In genomic region chr19:54233941-54234340, GRCh38 we compare ENCODE assay signal across 32 cellular contexts. TPM values are rescaled to one million over a fixed set of nuclear protein-coding genes. Genes with fewer than 3 reads are reported as not detected.
"Had no signal": no experiment of that assay in that cellular context is flagged by ENCODE, and none has a peak within 500 bp of the region (broad histone marks: within the 10 kb centered on the region; RNA-seq: fewer than 3 reads in every experiment).

No MANE protein-coding gene starts in this region.

- H3K9me3 Mint-ChIP-seq: activated CD4-positive, alpha-beta memory T cell treated with anti-CD3 and anti-CD28 coated beads for 36 hours; activated CD4-positive, alpha-beta T cell treated with anti-CD3 and anti-CD28 coated beads, Interleukin-2, amount 10 ng/mL, durations not matched to agents 24 days and 14 days; activated naive CD8-positive, alpha-beta T cell treated with anti-CD3 and anti-CD28 coated beads for 36 hours; activated naive CD8-positive, alpha-beta T cell treated with anti-CD3 and anti-CD28 coated beads, Interleukin-2, amount 50 U/mL, for 24 hours; activated T-cell treated with anti-CD3 and anti-CD28 coated beads, Interleukin-2, amount 50 U/mL, for 24 hours; activated T-cell treated with anti-CD3 and anti-CD28 coated beads, Interleukin-2, amount 50 U/mL, for 72 hours; effector memory CD8-positive, alpha-beta T cell had no signal

- H3K27ac Mint-ChIP-seq: activated CD4-positive, alpha-beta memory T cell treated with anti-CD3 and anti-CD28 coated beads for 36 hours; activated CD4-positive, alpha-beta T cell treated with anti-CD3 and anti-CD28 coated beads for 36 hours; activated CD4-positive, alpha-beta T cell treated with anti-CD3 and anti-CD28 coated beads, Interleukin-2, amount 10 ng/mL, durations not matched to agents 24 days and 14 days; activated CD8-positive, alpha-beta T cell treated with anti-CD3 and anti-CD28 coated beads, Interleukin-2, amount 10 ng/mL, durations not matched to agents 7 days and 5 days; activated naive CD8-positive, alpha-beta T cell treated with anti-CD3 and anti-CD28 coated beads for 36 hours; activated naive CD8-positive, alpha-beta T cell treated with anti-CD3 and anti-CD28 coated beads, Interleukin-2, amount 50 U/mL, for 24 hours; activated T-cell treated with anti-CD3 and anti-CD28 coated beads, Interleukin-2, amount 50 U/mL, for 24 hours; activated T-cell treated with anti-CD3 and anti-CD28 coated beads, Interleukin-2, amount 50 U/mL, for 72 hours; effector memory CD8-positive, alpha-beta T cell had no signal

- H3K36me3 Mint-ChIP-seq: activated CD4-positive, alpha-beta memory T cell treated with anti-CD3 and anti-CD28 coated beads for 36 hours; activated naive CD8-positive, alpha-beta T cell treated with anti-CD3 and anti-CD28 coated beads for 36 hours had no signal

- H3K27me3 ChIP-seq: adrenal gland, body of pancreas, colonic mucosa, foreskin keratinocyte had no signal

- H3K36me3 ChIP-seq: adrenal gland, colonic mucosa, esophagus muscularis mucosa, gastrocnemius medialis had no signal

- H3K4me1 ChIP-seq: body of pancreas, colonic mucosa, foreskin keratinocyte, gastrocnemius medialis had no signal

- H3K4me3 Mint-ChIP-seq: activated CD4-positive, alpha-beta memory T cell treated with anti-CD3 and anti-CD28 coated beads for 36 hours; activated CD4-positive, alpha-beta T cell treated with anti-CD3 and anti-CD28 coated beads for 36 hours; activated CD4-positive, alpha-beta T cell treated with anti-CD3 and anti-CD28 coated beads, Interleukin-2, amount 10 ng/mL, durations not matched to agents 24 days and 14 days; activated CD8-positive, alpha-beta T cell treated with anti-CD3 and anti-CD28 coated beads, Interleukin-2, amount 10 ng/mL, durations not matched to agents 7 days and 5 days; activated naive CD8-positive, alpha-beta T cell treated with anti-CD3 and anti-CD28 coated beads for 36 hours; activated naive CD8-positive, alpha-beta T cell treated with anti-CD3 and anti-CD28 coated beads, Interleukin-2, amount 50 U/mL, for 24 hours; activated T-cell treated with anti-CD3 and anti-CD28 coated beads, Interleukin-2, amount 50 U/mL, for 24 hours; activated T-cell treated with anti-CD3 and anti-CD28 coated beads, Interleukin-2, amount 50 U/mL, for 72 hours; effector memory CD8-positive, alpha-beta T cell had no signal

- ATAC-seq: activated CD4-positive, alpha-beta T cell treated with anti-CD3 and anti-CD28 coated beads for 36 hours; activated CD8-positive, alpha-beta T cell treated with anti-CD3 and anti-CD28 coated beads, Interleukin-2, amount 10 ng/mL, durations not matched to agents 7 days and 5 days; activated naive CD8-positive, alpha-beta T cell treated with anti-CD3 and anti-CD28 coated beads, Interleukin-2, amount 50 U/mL, for 24 hours; activated T-cell treated with anti-CD3 and anti-CD28 coated beads, Interleukin-2, amount 50 U/mL, for 72 hours; body of pancreas; effector memory CD8-positive, alpha-beta T cell; foreskin keratinocyte; gastrocnemius medialis had no signal

- DNase-seq: activated CD4-positive, alpha-beta memory T cell treated with anti-CD3 and anti-CD28 coated beads for 36 hours; activated CD4-positive, alpha-beta T cell treated with anti-CD3 and anti-CD28 coated beads for 36 hours; activated CD4-positive, alpha-beta T cell treated with anti-CD3 and anti-CD28 coated beads, Interleukin-2, amount 10 ng/mL, durations not matched to agents 24 days and 14 days; activated CD4-positive, CD25-positive, alpha-beta regulatory T cell; activated CD4-positive, CD25-positive, alpha-beta regulatory T cell treated with anti-CD3 and anti-CD28 coated beads, Interleukin-2, amount 50 U/mL, for 72 hours; activated CD8-positive, alpha-beta memory T cell treated with anti-CD3 and anti-CD28 coated beads, Interleukin-2, amount 50 U/mL, for 48 hours; activated CD8-positive, alpha-beta T cell treated with anti-CD3 and anti-CD28 coated beads, Interleukin-2, amount 10 ng/mL, durations not matched to agents 7 days and 5 days; activated gamma-delta T cell; activated naive CD4-positive, alpha-beta T cell; activated naive CD4-positive, alpha-beta T cell treated with anti-CD3 and anti-CD28 coated beads, Interleukin-2, amount 50 U/mL, for 16 hours; activated naive CD8-positive, alpha-beta T cell treated with anti-CD3 and anti-CD28 coated beads for 36 hours; activated naive CD8-positive, alpha-beta T cell treated with anti-CD3 and anti-CD28 coated beads, Interleukin-2, amount 50 U/mL, for 24 hours; activated T-cell treated with anti-CD3 and anti-CD28 coated beads for 4 hours; activated T-cell treated with anti-CD3 and anti-CD28 coated beads, Interleukin-2, amount 50 U/mL, for 24 hours; activated T-cell treated with anti-CD3 and anti-CD28 coated beads, Interleukin-2, amount 50 U/mL, for 72 hours; amygdala; aorta; body of pancreas; caudate nucleus; colonic mucosa; dermis blood vessel endothelial cell; effector CD4-positive, alpha-beta T cell; effector memory CD8-positive, alpha-beta T cell; erythroblast; foreskin keratinocyte; gastrocnemius medialis; T-helper 2 cell had no signal

- H3K9me3 ChIP-seq: adrenal gland, body of pancreas, colonic mucosa, esophagus muscularis mucosa had no signal

- H3K4me3 ChIP-seq: adrenal gland, body of pancreas, colonic mucosa, esophagus muscularis mucosa, gastrocnemius medialis had no signal

- H3K27ac ChIP-seq: adrenal gland, body of pancreas, colonic mucosa, esophagus muscularis mucosa, foreskin keratinocyte, gastrocnemius medialis had no signal

RNA-seq across cellular contexts. Expression of gene LILRA6, which starts 8.6 kb away (rescaled TPM):
- total RNA-seq: activated CD4-positive, alpha-beta T cell treated with anti-CD3 and anti-CD28 coated beads for 36 hours; activated CD8-positive, alpha-beta memory T cell treated with anti-CD3 and anti-CD28 coated beads for 36 hours; activated naive CD8-positive, alpha-beta T cell treated with anti-CD3 and anti-CD28 coated beads for 36 hours; activated T-cell treated with anti-CD3 and anti-CD28 coated beads, Interleukin-2, amount 50 U/mL, for 72 hours; body of pancreas; dermis blood vessel endothelial cell; foreskin keratinocyte; glomerular endothelial cell had no signal
- polyA plus RNA-seq: foreskin keratinocyte had no signal

RNA-seq across cellular contexts. Expression of gene LILRB3, which starts 11.1 kb away (rescaled TPM):
- total RNA-seq: activated CD4-positive, alpha-beta T cell treated with anti-CD3 and anti-CD28 coated beads for 36 hours; activated CD8-positive, alpha-beta memory T cell treated with anti-CD3 and anti-CD28 coated beads for 36 hours; activated naive CD8-positive, alpha-beta T cell treated with anti-CD3 and anti-CD28 coated beads for 36 hours; dermis blood vessel endothelial cell; foreskin keratinocyte; glomerular endothelial cell had no signal

RNA-seq across cellular contexts. Expression of gene LILRB5, which starts 23.1 kb away (rescaled TPM):
- total RNA-seq: activated CD4-positive, alpha-beta memory T cell treated with anti-CD3 and anti-CD28 coated beads for 36 hours; activated CD4-positive, alpha-beta T cell treated with anti-CD3 and anti-CD28 coated beads for 36 hours; activated CD4-positive, alpha-beta T cell treated with anti-CD3 and anti-CD28 coated beads, Interleukin-2, amount 10 ng/mL, durations not matched to agents 24 days and 14 days; activated CD8-positive, alpha-beta memory T cell treated with anti-CD3 and anti-CD28 coated beads for 36 hours; activated CD8-positive, alpha-beta T cell treated with anti-CD3 and anti-CD28 coated beads, Interleukin-2, amount 10 ng/mL, durations not matched to agents 7 days and 5 days; activated naive CD8-positive, alpha-beta T cell treated with anti-CD3 and anti-CD28 coated beads for 36 hours; dermis blood vessel endothelial cell; foreskin keratinocyte; glomerular endothelial cell; T-helper 1 cell treated with Interleukin-12 subunit alpha and Interleukin-12 subunit beta and Interleukin-4 antibody, amounts not matched to agents 30 ng/mL and 1 ng/mL, for 36 hours had no signal
- polyA plus RNA-seq: foreskin keratinocyte had no signal
